In the genomic region with DNA sequence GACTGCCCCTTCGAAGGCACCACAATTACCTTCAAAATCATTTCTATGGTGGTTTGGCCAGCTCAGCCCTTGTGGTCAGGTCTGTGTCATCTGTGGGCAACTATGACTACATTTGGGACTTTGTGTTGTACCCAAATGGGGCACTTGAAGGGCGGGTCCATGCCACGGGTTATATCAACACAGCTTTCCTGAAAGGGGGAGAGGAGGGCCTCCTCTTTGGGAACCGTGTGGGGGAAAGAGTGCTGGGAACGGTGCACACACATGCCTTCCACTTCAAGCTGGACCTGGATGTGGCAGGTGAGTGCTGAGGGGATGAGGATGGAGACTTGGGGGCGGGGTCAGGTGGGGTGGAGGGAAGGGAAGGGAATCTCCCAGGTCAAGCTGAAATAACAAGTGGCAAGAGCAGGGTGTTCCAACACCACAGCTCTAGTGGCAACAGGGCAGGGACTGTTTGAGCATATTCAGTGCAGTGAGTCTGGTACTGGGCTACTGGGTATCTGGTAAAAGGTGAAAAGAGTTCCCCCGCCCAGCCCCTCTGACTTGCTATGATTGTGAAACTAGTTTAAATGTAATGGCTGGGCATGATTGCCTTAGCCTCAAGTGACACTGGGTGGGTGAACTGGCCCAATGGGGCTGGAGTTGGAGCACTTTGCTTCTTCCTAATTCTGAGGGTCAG, we compare ENCODE assay signal across 11 cellular contexts. TPM values are rescaled to one million over a fixed set of nuclear protein-coding genes. Genes with fewer than 3 reads are reported as not detected.
A peak's percentile ranks its signal among the peaks of the same experiment; 100 is the strongest.
DNase-seq lines count a peak whose midpoint lies in the region; ATAC-seq, FAIRE-seq and TF ChIP-seq lines count a peak whose summit lies in the region.
"Had no signal": no experiment of that assay in that cellular context is flagged by ENCODE, and none has a peak within 500 bp of the region (broad histone marks: within the 10 kb centered on the region; RNA-seq: fewer than 3 reads in every experiment).

No MANE protein-coding gene starts in this region.

- peak; percentile 13 for FAIRE-seq in urothelium cell line (lab: Jason Lieb, UNC)

- no peak overlapping the region for H3K4me2 ChIP-seq in OCI-LY7 (ENCODE audit: low read length)

- DNase-seq in stimulated activated CD4-positive, alpha-beta T cell treated with anti-CD3 and anti-CD28 coated beads, Interleukin-15, amount 100 ng/mL, for 24 hours = peak; percentile 68
- no peak for DNase-seq in stimulated activated CD4-positive, alpha-beta T cell treated with anti-CD3 and anti-CD28 coated beads, Interleukin-4, amount 100 ng/mL, for 4 hours
- DNase-seq in activated T-cell treated with anti-CD3 and anti-CD28 coated beads, Interleukin-2, amount 50 U/mL, for 72 hours = peak; percentile 77 to 80
- DNase-seq in urothelium cell line (ENCODE audit: low spot score) (no peak), GM19240 (ENCODE audit: insufficient read length, low spot score) (no peak), HEK293T (ENCODE audit: extremely low spot score) (no peak), OCI-LY7 (ENCODE audit: low spot score) (no peak)

- POLR2A ChIA-PET in HEK293T (lab: Yijun Ruan, JAX) (interaction anchor here (0.6 to 3.5 kb wide), 6 partner anchors 13 to 152 kb away, joined by 3 to 18 read pairs (median 4); a partner anchor contains a TSS), OCI-LY7 (lab: Charles Lee) (interaction anchor here (0.7 kb wide), 1 partner anchor 13 kb away, joined by 3 read pairs; no protein-coding TSS in a partner anchor)

- H2AFZ ChIP-seq in OCI-LY7 (ENCODE audit: low read length) = no peak overlapping the region

- peak overlapping the region; percentile 49 for H3K27ac ChIP-seq in muscle layer of duodenum (ENCODE audit: low read length)
- no peak overlapping the region for H3K27ac ChIP-seq in OCI-LY7 (ENCODE audit: low read depth, low read length, poor library complexity, severe bottlenecking)

- no peaks in the 10 kb centered on the region for H3K9me2 ChIP-seq in OCI-LY7 (ENCODE audit: insufficient read depth, low read length)

- H3K36me3 Mint-ChIP-seq in activated T-cell treated with anti-CD3 and anti-CD28 coated beads, Interleukin-2, amount 50 U/mL, for 72 hours (ENCODE audit: insufficient read depth in 2 of 2) = peaks cover 8 to 12% of the 10 kb centered on the region in 2 donors

- CTCF ChIA-PET in HEK293T (lab: Yijun Ruan, JAX) = interaction anchor here (1.8 kb wide), 1 partner anchor 92 kb away, joined by 5 read pairs; no protein-coding TSS in a partner anchor
- CTCF ChIA-PET in OCI-LY7 (lab: Charles Lee; ENCODE audit: unreplicated experiment) = no interaction called here

- no peaks in the 10 kb centered on the region for H4K20me1 ChIP-seq in OCI-LY7 (ENCODE audit: insufficient read depth, low read length)

- H3K27me3 Mint-ChIP-seq in activated T-cell treated with anti-CD3 and anti-CD28 coated beads, Interleukin-2, amount 50 U/mL, for 72 hours (ENCODE audit: low read depth) = no peaks in the 10 kb centered on the region

- ATAC-seq in activated T-cell treated with anti-CD3 and anti-CD28 coated beads, Interleukin-2, amount 50 U/mL, for 72 hours (replicated peaks in 1 of 2) = peak; percentile 91 to 93

- peak overlapping the region; percentile 56 to 77 for H3K4me3 Mint-ChIP-seq in activated T-cell treated with anti-CD3 and anti-CD28 coated beads, Interleukin-2, amount 50 U/mL, for 72 hours

- H3K4me3 ChIP-seq in muscle layer of duodenum (ENCODE audit: low read depth in 1 of 2, low read length in 2 of 2) (no peak overlapping the region), OCI-LY7 (ENCODE audit: low read depth, low read length, poor library complexity, severe bottlenecking) (no peak overlapping the region)
- H3K4me3 ChIP-seq: thoracic aorta had no signal

- no peak for TF ChIP-seq CTCF in OCI-LY7 (conservative IDR thresholded peaks at IDR 0.05; ENCODE audit: low read length)

- no peaks in the 10 kb centered on the region for H3K9me3 ChIP-seq in muscle layer of duodenum (ENCODE audit: control insufficient read depth in 1 of 2, low read length in 2 of 2)
- no peaks in the 10 kb centered on the region for H3K9me3 ChIP-seq in OCI-LY7 (ENCODE audit: low read length)
- H3K9me3 ChIP-seq: thoracic aorta had no signal

- peaks cover 0 to 12% of the 10 kb centered on the region in 2 donors for H3K4me1 ChIP-seq in muscle layer of duodenum (ENCODE audit: control insufficient read depth in 1 of 2, insufficient read depth in 2 of 2, low read length in 2 of 2)
- no peaks in the 10 kb centered on the region for H3K4me1 ChIP-seq in OCI-LY7 (ENCODE audit: insufficient read depth, low read length, poor library complexity, severe bottlenecking)

- no peaks in the 10 kb centered on the region for H3K9me3 Mint-ChIP-seq in activated T-cell treated with anti-CD3 and anti-CD28 coated beads, Interleukin-2, amount 50 U/mL, for 72 hours

- intact Hi-C loops in OCI-LY7 (cut with micrococcal nuclease; ENCODE audit: unreplicated experiment) = no loop called here

- no peaks in the 10 kb centered on the region for H3K79me2 ChIP-seq in OCI-LY7 (ENCODE audit: insufficient read depth, low read depth, low read length)

- BruUV-seq in OCI-LY7 (replicated peaks; lab: Mats Ljungman, UMichigan) = no TSS peak

- peaks cover 28% of the 10 kb centered on the region for H3K4me1 Mint-ChIP-seq in activated T-cell treated with anti-CD3 and anti-CD28 coated beads, Interleukin-2, amount 50 U/mL, for 72 hours (ENCODE audit: low read depth)

- peak overlapping the region; percentile 16 for H3K27ac Mint-ChIP-seq in activated T-cell treated with anti-CD3 and anti-CD28 coated beads, Interleukin-2, amount 50 U/mL, for 72 hours

- H3K27me3 ChIP-seq in muscle layer of duodenum (ENCODE audit: low read depth, low read length) = no peaks in the 10 kb centered on the region

- H3K36me3 ChIP-seq in muscle layer of duodenum (ENCODE audit: control insufficient read depth in 1 of 2, insufficient read depth in 2 of 2, low read length in 2 of 2) (peaks cover 40 to 45% of the 10 kb centered on the region in 2 donors), OCI-LY7 (ENCODE audit: insufficient read depth, low read length) (peaks cover 52% of the 10 kb centered on the region)

TF ChIP-seq in HEK293T, 16 proteins besides CTCF, POLR2A, EP300 and RAD21:
- no peak for TF ChIP-seq CTBP1 (IDR thresholded peaks at IDR 0.05; ENCODE audit: borderline replicate concordance)
- no peak for TF ChIP-seq L3MBTL2 (conservative IDR thresholded peaks at IDR 0.05)
- no peak for TF ChIP-seq SP1 (IDR thresholded peaks at IDR 0.05)
- TF ChIP-seq LEF1 (IDR thresholded peaks at IDR 0.05; ENCODE audit: borderline replicate concordance) = no peak
- no peak for TF ChIP-seq BHLHE40 (IDR thresholded peaks at IDR 0.05; ENCODE audit: borderline replicate concordance)
- TF ChIP-seq ZNF384 (IDR thresholded peaks at IDR 0.05) = no peak
- TF ChIP-seq NFRKB (IDR thresholded peaks at IDR 0.05) = no peak
- no peak for TF ChIP-seq HDGF (IDR thresholded peaks at IDR 0.05; ENCODE audit: borderline replicate concordance)
- TF ChIP-seq, protein P1, sequence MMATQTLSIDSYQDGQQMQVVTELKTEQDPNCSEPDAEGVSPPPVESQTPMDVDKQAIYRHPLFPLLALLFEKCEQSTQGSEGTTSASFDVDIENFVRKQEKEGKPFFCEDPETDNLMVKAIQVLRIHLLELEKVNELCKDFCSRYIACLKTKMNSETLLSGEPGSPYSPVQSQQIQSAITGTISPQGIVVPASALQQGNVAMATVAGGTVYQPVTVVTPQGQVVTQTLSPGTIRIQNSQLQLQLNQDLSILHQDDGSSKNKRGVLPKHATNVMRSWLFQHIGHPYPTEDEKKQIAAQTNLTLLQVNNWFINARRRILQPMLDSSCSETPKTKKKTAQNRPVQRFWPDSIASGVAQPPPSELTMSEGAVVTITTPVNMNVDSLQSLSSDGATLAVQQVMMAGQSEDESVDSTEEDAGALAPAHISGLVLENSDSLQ (IDR thresholded peaks at IDR 0.05) = no peak
- no peak for TF ChIP-seq FOXK2 (IDR thresholded peaks at IDR 0.05)
- TF ChIP-seq TARDBP (IDR thresholded peaks at IDR 0.05) = no peak
- TF ChIP-seq ARNT (IDR thresholded peaks at IDR 0.05) = no peak

RNA-seq across cellular contexts. Expression of a gene that starts 1.7 kb away (rescaled TPM):
- 10 to 100 TPM in 1 of 2 donors, 1 to 10 TPM in 1; 8.8 to 11.5 TPM for total RNA-seq in activated T-cell treated with anti-CD3 and anti-CD28 coated beads, Interleukin-2, amount 50 U/mL, for 72 hours
- total RNA-seq in OCI-LY7 (2014; rRNA removed; shearing (Covaris generic)) = 2.0 and 3.3 TPM in 2 replicates
- 5.0 and 5.4 TPM in 2 replicates for total RNA-seq in OCI-LY7 (2022)

RNA-seq across cellular contexts. Expression of a gene that starts 4.9 kb away (rescaled TPM):
- 1 to 10 TPM; 6.8 to 9.4 TPM for total RNA-seq in activated T-cell treated with anti-CD3 and anti-CD28 coated beads, Interleukin-2, amount 50 U/mL, for 72 hours
- total RNA-seq in OCI-LY7 (2014; rRNA removed; shearing (Covaris generic)) = 0.23 and 0.73 TPM in 2 replicates
- total RNA-seq in OCI-LY7 (2022) = 2.5 and 3.6 TPM in 2 replicates
- total RNA-seq: IMR-90, pulmonary artery endothelial cell had no signal

RNA-seq across cellular contexts. Expression of a gene that starts 12.9 kb away (rescaled TPM):
- 10 to 100 TPM; 87.4 to 91.2 TPM for total RNA-seq in activated T-cell treated with anti-CD3 and anti-CD28 coated beads, Interleukin-2, amount 50 U/mL, for 72 hours
- total RNA-seq in OCI-LY7 (2014; rRNA removed; shearing (Covaris generic)) = 80.3 and 81.9 TPM in 2 replicates
- 122 and 167 TPM in 2 replicates for total RNA-seq in OCI-LY7 (2022)

RNA-seq across cellular contexts. Expression of a gene that starts 22.0 kb away (rescaled TPM):
- 100 to 1,000 TPM in 1 of 2 donors, 10 to 100 TPM in 1; 98.4 to 100 TPM for total RNA-seq in activated T-cell treated with anti-CD3 and anti-CD28 coated beads, Interleukin-2, amount 50 U/mL, for 72 hours
- total RNA-seq in OCI-LY7 (2014; rRNA removed; shearing (Covaris generic)) = 75.7 and 103 TPM in 2 replicates
- total RNA-seq in OCI-LY7 (2022) = 73.2 and 78.8 TPM in 2 replicates

RNA-seq across cellular contexts. Expression of a gene that starts 47.4 kb away (rescaled TPM):
- total RNA-seq in activated T-cell treated with anti-CD3 and anti-CD28 coated beads, Interleukin-2, amount 50 U/mL, for 72 hours = under 1 TPM; 0.22 to 0.32 TPM
- total RNA-seq in OCI-LY7 (2014; rRNA removed; shearing (Covaris generic)) = 0.06 TPM in 1 of 2 replicates, not detected in the other
- total RNA-seq in OCI-LY7 (2022) = not detected in 2 replicates
- total RNA-seq: IMR-90, pulmonary artery endothelial cell, thoracic aorta had no signal

Comparison
In these comparisons a context has a peak if more than half of its experiments do, and no peak if none do; other contexts are left out.
1. DNase-seq: peak in stimulated activated CD4-positive, alpha-beta T cell treated with anti-CD3 and anti-CD28 coated beads, Interleukin-15, amount 100 ng/mL, for 24 hours (single experiment) and activated T-cell treated with anti-CD3 and anti-CD28 coated beads, Interleukin-2, amount 50 U/mL, for 72 hours (2 of 2); none in stimulated activated CD4-positive, alpha-beta T cell treated with anti-CD3 and anti-CD28 coated beads, Interleukin-4, amount 100 ng/mL, for 4 hours (0 of 2), urothelium cell line (single experiment), GM19240 (single experiment), HEK293T (single experiment) and OCI-LY7 (single experiment).